Comparison of ENCODE assay signal across 16 cellular contexts in the genomic region with DNA sequence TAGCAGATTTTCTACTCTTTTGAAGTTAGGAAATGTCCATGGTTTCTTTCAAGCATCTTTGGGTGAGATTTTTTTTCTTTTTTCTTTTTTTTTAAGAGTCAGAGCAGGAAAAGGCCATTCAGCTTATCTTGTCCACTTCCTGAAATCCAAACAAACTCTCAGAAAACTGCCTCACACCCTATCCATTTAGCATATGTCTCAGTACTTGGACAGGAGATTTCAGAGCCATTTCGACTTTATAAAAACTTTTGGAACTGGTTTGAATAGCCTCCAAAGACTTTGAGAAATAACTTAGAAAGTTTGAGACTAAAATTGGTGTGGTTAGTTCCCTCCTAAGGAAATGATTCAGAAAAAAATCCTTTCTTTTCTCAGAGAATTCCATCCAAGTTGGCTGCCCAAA.
DNase-seq lines count a peak whose midpoint lies in the region; ATAC-seq and TF ChIP-seq lines count a peak whose summit lies in the region.
"Had no signal": no experiment of that assay in that cellular context is flagged by ENCODE, and none has a peak within 500 bp of the region (broad histone marks: within the 10 kb centered on the region; RNA-seq: fewer than 3 reads in every experiment).

No MANE protein-coding gene starts in this region.

- H3K27me3 ChIP-seq in right atrium auricular region, result no peaks in the 10 kb centered on the region
- no peaks in the 10 kb centered on the region for H3K27me3 ChIP-seq in thoracic aorta (replicated peaks; ENCODE audit: insufficient read depth)
- H3K27me3 ChIP-seq: BLaER1 had no signal

- no peaks in the 10 kb centered on the region for H3K4me1 ChIP-seq in right atrium auricular region
- H3K4me1 ChIP-seq in thoracic aorta (ENCODE audit: control insufficient read depth in 1 of 2, low read depth in 2 of 2), result peaks cover 39 to 90% of the 10 kb centered on the region in 2 donors

- TF ChIP-seq CTCF in right atrium auricular region (IDR thresholded peaks at IDR 0.05), result no peak
- TF ChIP-seq CTCF in coronary artery (IDR thresholded peaks at IDR 0.05), result no peak
- TF ChIP-seq CTCF in thoracic aorta (IDR thresholded peaks at IDR 0.05), result no peak

- peak overlapping the region; percentile 54 to 72 for H3K27ac ChIP-seq in right atrium auricular region
- H3K27ac ChIP-seq in coronary artery, result peak overlapping the region; percentile 64 to 80
- H3K27ac ChIP-seq in thoracic aorta, result peak overlapping the region; percentile 90 to 98
- H3K27ac ChIP-seq: BLaER1 had no signal

- DNase-seq in right atrium auricular region (ENCODE audit: low spot score) (no peak), Right ventricle myocardium inferior (ENCODE audit: missing footprints) (no peak), coronary artery (ENCODE audit: low spot score) (no peak), left colon (no peak), thoracic aorta (ENCODE audit: low spot score) (no peak), iPS-NIHi11 (ENCODE audit: low spot score) (no peak), DMS153 (lab: John Stamatoyannopoulos, UW) (no peak)
- DNase-seq: CD8-positive, alpha-beta T cell; NCI-H1417 treated with DMSO at 0.1 percent for 48 hours; NCI-H187 treated with DMSO at 0.1 percent for 48 hours; NCI-H345; NCI-H524 treated with DMSO at 0.1 percent for 48 hours had no signal

- no peak for ATAC-seq in Right ventricle myocardium inferior
- peak; percentile 18 for ATAC-seq in left colon
- no peak for ATAC-seq in thoracic aorta (ENCODE audit: insufficient number of reproducible peaks, low FRiP score, low read depth)
- ATAC-seq in GM19467 (IDR thresholded peaks at IDR 0.05; ENCODE audit: unreplicated experiment), result no peak
- ATAC-seq: CD8-positive, alpha-beta T cell; GM23338; HCT116 had no signal

- intact Hi-C loops in Right ventricle myocardium inferior (cut with DNase I) (no loop called here), left colon (cut with DNase I, micrococcal nuclease) (no loop called here)

- no peak overlapping the region for H3K4me3 ChIP-seq in right atrium auricular region
- H3K4me3 ChIP-seq in coronary artery, result no peak overlapping the region
- peak overlapping the region; percentile 13 for H3K4me3 ChIP-seq in thoracic aorta
- H3K4me3 ChIP-seq: BLaER1, GM23338 had no signal

- H3K9me3 ChIP-seq in right atrium auricular region (no peaks in the 10 kb centered on the region), thoracic aorta (no peaks in the 10 kb centered on the region)
- H3K9me3 ChIP-seq: BLaER1 had no signal

- no peaks in the 10 kb centered on the region for H3K36me3 ChIP-seq in right atrium auricular region
- no peaks in the 10 kb centered on the region for H3K36me3 ChIP-seq in thoracic aorta
- H3K36me3 ChIP-seq: BLaER1 had no signal
